In genomic region chr1:231395996-231396385, GRCh38 we compare ENCODE assay signal across 13 cellular contexts. TPM values are rescaled to one million over a fixed set of nuclear protein-coding genes. Genes with fewer than 3 reads are reported as not detected.
A peak's percentile ranks its signal among the peaks of the same experiment; 100 is the strongest.
DNase-seq lines count a peak whose midpoint lies in the region; ATAC-seq and TF ChIP-seq lines count a peak whose summit lies in the region.
"Had no signal": no experiment of that assay in that cellular context is flagged by ENCODE, and none has a peak within 500 bp of the region (broad histone marks: within the 10 kb centered on the region; RNA-seq: fewer than 3 reads in every experiment).

No MANE protein-coding gene starts in this region.

- H3K36me3 ChIP-seq in ascending aorta (no peaks in the 10 kb centered on the region), left lung (no peaks in the 10 kb centered on the region), gastrocnemius medialis (peaks cover 0 to 6% of the 10 kb centered on the region in 2 donors)

- in situ Hi-C loops in gastrocnemius medialis (cut with MboI; ENCODE audit: low sequenced_read_pairs in 4 of 4) = no loop called here

- intact Hi-C loops in Calu3 (cut with micrococcal nuclease; ENCODE audit: unreplicated experiment) = loop anchor here (2.0 kb wide), 2 partner anchors 13 to 23 kb away; no protein-coding TSS in a partner anchor
- intact Hi-C loops in ascending aorta (cut with DNase I) = loop anchor here (1.0 kb wide), 2 partner anchors 58 to 132 kb away; partner anchors contain the start of genes SPRTN and TSNAX
- intact Hi-C loops in left lung (cut with DNase I) = no loop called here
- intact Hi-C loops in gastrocnemius medialis (cut with DNase I; ENCODE audit: low total_unique reads) = no loop called here

- BruUV-seq in Calu3 (replicated peaks; lab: Mats Ljungman, UMichigan) = TSS peak; percentile 83

- H3K27ac ChIP-seq in ascending aorta (peak overlapping the region; percentile 79 to 85), left lung (peak overlapping the region; percentile 41 to 51), gastrocnemius medialis (peak overlapping the region; percentile 65 to 75 (median 70))
- H3K27ac ChIP-seq: C4-2B had no signal

- CTCF ChIA-PET in Calu3 (lab: Charles Lee) = interaction anchor here (1.1 kb wide), 1 partner anchor 10 kb away, joined by 4 read pairs; no protein-coding TSS in a partner anchor

- H3K4me1 ChIP-seq in ascending aorta = peaks cover 0 to 15% of the 10 kb centered on the region in 2 donors
- H3K4me1 ChIP-seq in left lung = peaks cover 16 to 26% of the 10 kb centered on the region in 2 donors
- H3K4me1 ChIP-seq in gastrocnemius medialis = peaks cover 76 to 81% of the 10 kb centered on the region in 2 donors

- DNase-seq in Calu3 (no peak), ascending aorta (ENCODE audit: low spot score in 2 of 2) (no peak), left lung (no peak), gastrocnemius medialis (no peak), activated gamma-delta T cell (lab: John Stamatoyannopoulos, UW) (no peak)
- DNase-seq in activated CD4-positive, alpha-beta T cell treated with anti-CD3 and anti-CD28 coated beads for 4 hours = no peak
- DNase-seq in activated CD4-positive, CD25-positive, alpha-beta regulatory T cell treated with anti-CD3 and anti-CD28 coated beads, Interleukin-2, amount 50 U/mL, for 72 hours = no peak
- DNase-seq: activated CD8-positive, alpha-beta memory T cell treated with anti-CD3 and anti-CD28 coated beads, Interleukin-2, amount 50 U/mL, for 4 hours; NCI-H2171; RPMI8226; stimulated activated CD8-positive, alpha-beta memory T cell treated with anti-CD3 and anti-CD28 coated beads, Interleukin-4, amount 100 ng/mL, for 48 hours had no signal

- H3K4me3 ChIP-seq in ascending aorta (peak overlapping the region in 1 of 2 donors; percentile 27), left lung (no peak overlapping the region), gastrocnemius medialis (no peak overlapping the region)

- peak overlapping the region; percentile 50 for H3K4me3 Mint-ChIP-seq in Calu3 (ENCODE audit: low read depth, unreplicated experiment)

- peaks cover 76% of the 10 kb centered on the region for H3K4me1 Mint-ChIP-seq in Calu3 (ENCODE audit: low read depth, unreplicated experiment)

- H3K9me3 ChIP-seq in ascending aorta (no peaks in the 10 kb centered on the region), left lung (no peaks in the 10 kb centered on the region), gastrocnemius medialis (no peaks in the 10 kb centered on the region)

- TF ChIP-seq POLR2A in gastrocnemius medialis (IDR thresholded peaks at IDR 0.05) = no peak

- ATAC-seq in left lung (no peak), gastrocnemius medialis (peak in 1 of 2 donors; percentile 2), GM21723 (IDR thresholded peaks at IDR 0.05; ENCODE audit: unreplicated experiment) (no peak)

- TF ChIP-seq CTCF in Calu3 (IDR thresholded peaks at IDR 0.05; ENCODE audit: unreplicated experiment) (no peak), ascending aorta (IDR thresholded peaks at IDR 0.05) (no peak), left lung (IDR thresholded peaks at IDR 0.05) (no peak), gastrocnemius medialis (IDR thresholded peaks at IDR 0.05 in 4 of 5, conservative IDR thresholded peaks at IDR 0.05 in 1 of 5) (no peak)

- peak overlapping the region; percentile 78 for H3K27ac Mint-ChIP-seq in Calu3 (ENCODE audit: unreplicated experiment)

- H3K36me3 Mint-ChIP-seq in Calu3 (ENCODE audit: insufficient read depth, unreplicated experiment) = peaks cover 9% of the 10 kb centered on the region

- H3K27me3 ChIP-seq in ascending aorta (no peaks in the 10 kb centered on the region), left lung (no peaks in the 10 kb centered on the region), gastrocnemius medialis (no peaks in the 10 kb centered on the region)

- H3K27me3 Mint-ChIP-seq in Calu3 (ENCODE audit: unreplicated experiment) = no peaks in the 10 kb centered on the region

- H3K9me3 Mint-ChIP-seq in Calu3 (ENCODE audit: low read depth, unreplicated experiment) = no peaks in the 10 kb centered on the region

RNA-seq across cellular contexts. Expression of gene EGLN1, which starts 26.1 kb away (rescaled TPM):
- total RNA-seq in Calu3 (2022) (33.3 and 34.9 TPM in 2 replicates), ascending aorta (47.8 TPM), left lung (10 to 100 TPM; 19.4 to 25.2 TPM), gastrocnemius medialis (100 to 1,000 TPM; 500 to 862 (median 706) TPM)

RNA-seq across cellular contexts. Expression of gene SPRTN, which starts 57.9 kb away (rescaled TPM):
- 17.4 and 19.7 TPM in 2 replicates for total RNA-seq in Calu3 (2022)
- 52.6 TPM for total RNA-seq in ascending aorta
- 10 to 100 TPM in 1 of 2 donors, 1 to 10 TPM in 1; 9.4 to 14.6 TPM for total RNA-seq in left lung
- 10 to 100 TPM in 3 of 4 donors, 1 to 10 TPM in 1; 8.7 to 15.1 (median 10.7) TPM for total RNA-seq in gastrocnemius medialis

RNA-seq across cellular contexts. Expression of gene EXOC8, which starts 58.3 kb away (rescaled TPM):
- 24.5 and 26.2 TPM in 2 replicates for total RNA-seq in Calu3 (2022)
- 9.9 TPM for total RNA-seq in ascending aorta
- total RNA-seq in left lung = 10 to 100 TPM; 19.8 to 20.4 TPM
- 10 to 100 TPM; 25.4 to 50.9 (median 38.2) TPM for total RNA-seq in gastrocnemius medialis

Comparison
In these comparisons a context has a peak if more than half of its experiments do, and no peak if none do; other contexts are left out.
1. RNA of gene EGLN1, which starts 26.1 kb away (total RNA-seq): 500 to 862 TPM in gastrocnemius medialis; 47.8 TPM in ascending aorta (single experiment), 33.3 to 34.9 TPM in Calu3 and 19.4 to 25.2 TPM in left lung; every median in the first group is over 10 times any median in the second.
2. intact Hi-C loops: an anchor here in Calu3 (2.0 kb wide) and ascending aorta (1.0 kb wide); none called in left lung and gastrocnemius medialis.
3. Peak in every context shown above with its lines, with median percentiles within 50 percentile points of each other: H3K27ac ChIP-seq.